Comparison of ENCODE assay signal across 31 cellular contexts in the genomic region with DNA sequence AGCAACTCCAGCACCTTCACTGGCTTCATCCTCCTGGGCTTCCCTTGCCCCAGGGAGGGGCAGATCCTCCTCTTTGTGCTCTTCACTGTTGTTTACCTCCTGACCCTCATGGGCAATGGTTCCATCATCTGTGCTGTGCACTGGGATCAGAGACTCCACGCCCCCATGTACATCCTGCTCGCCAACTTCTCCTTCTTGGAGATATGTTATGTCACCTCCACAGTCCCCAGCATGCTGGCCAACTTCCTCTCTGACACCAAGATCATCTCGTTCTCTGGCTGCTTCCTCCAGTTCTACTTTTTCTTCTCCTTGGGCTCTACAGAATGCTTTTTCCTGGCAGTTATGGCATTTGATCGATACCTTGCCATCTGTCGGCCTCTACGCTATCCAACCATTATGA. TPM values are rescaled to one million over a fixed set of nuclear protein-coding genes. Genes with fewer than 3 reads are reported as not detected.
"Had no signal": no experiment of that assay in that cellular context is flagged by ENCODE, and none has a peak within 500 bp of the region (broad histone marks: within the 10 kb centered on the region; RNA-seq: fewer than 3 reads in every experiment).

No MANE protein-coding gene starts in this region.

- H3K4me1 Mint-ChIP-seq: immature natural killer cell, natural killer cell, WTC11 had no signal

- H3K4me3 Mint-ChIP-seq: activated naive CD8-positive, alpha-beta T cell; activated T-cell treated with anti-CD3 and anti-CD28 coated beads, Interleukin-2, amount 50 U/mL, for 4 hours; dendritic cell treated with granulocyte-macrophage colony-stimulating factor and Interleukin-4, amounts not matched to agents 40 ng/mL and 50 ng/mL, for 4 days; immature natural killer cell; natural killer cell; WTC11 had no signal

- H3K36me3 Mint-ChIP-seq: activated naive CD8-positive, alpha-beta T cell; immature natural killer cell; natural killer cell had no signal

- H3K27ac ChIP-seq: adrenal gland, ascending aorta, brain microvascular endothelial cell, hepatocyte, left ventricle myocardium inferior, testis had no signal

- H2AFZ ChIP-seq: hepatocyte had no signal

- H3K4me3 ChIP-seq: adrenal gland, ascending aorta, hepatocyte, left ventricle myocardium inferior, testis had no signal

- H3K4me2 ChIP-seq: hepatocyte had no signal

- H3K36me3 ChIP-seq: adrenal gland, ascending aorta, brain microvascular endothelial cell, left ventricle myocardium inferior had no signal

- H3K4me1 ChIP-seq: adrenal gland, ascending aorta, left ventricle myocardium inferior, testis had no signal

- H3K27me3 Mint-ChIP-seq: progenitor cell of endocrine pancreas had no signal

- H3K27ac Mint-ChIP-seq: activated naive CD8-positive, alpha-beta T cell; activated T-helper 2 cell treated with anti-CD3 and anti-CD28 coated beads, Interferon-gamma antibody, Interleukin-2, Interleukin-4, amounts not matched to agents 10 μg/mL and 5 μg/mL and 100 μg/mL, durations not matched to agents 14 hours and 24 hours and 36 hours; dendritic cell treated with granulocyte-macrophage colony-stimulating factor and Interleukin-4, amounts not matched to agents 40 ng/mL and 50 ng/mL, for 4 days; immature natural killer cell; natural killer cell; progenitor cell of endocrine pancreas; WTC11 had no signal

- DNase-seq: activated CD4-positive, alpha-beta T cell treated with anti-CD3 and anti-CD28 coated beads, Interleukin-2, amount 50 U/mL, for 4 hours; activated CD8-positive, alpha-beta memory T cell treated with anti-CD3 and anti-CD28 coated beads for 24 hours; activated CD8-positive, alpha-beta memory T cell treated with anti-CD3 and anti-CD28 coated beads, Interleukin-2, amount 50 U/mL, for 48 hours; activated naive CD4-positive, alpha-beta T cell; activated T-cell treated with anti-CD3 and anti-CD28 coated beads, Interleukin-2, amount 50 U/mL, for 4 hours; brain microvascular endothelial cell; caudate nucleus; effector CD4-positive, alpha-beta T cell; erythroblast; foreskin melanocyte; glutamatergic neuron; immature natural killer cell; left ventricle myocardium inferior; mammary epithelial cell; midbrain; natural killer cell; retina; stimulated activated CD4-positive, alpha-beta T cell treated with anti-CD3 and anti-CD28 coated beads, Interleukin-2, amount 100 ng/mL, for 48 hours; stimulated activated naive CD4-positive, alpha-beta T cell; testis; trophoblast cell had no signal

- H3K79me2 ChIP-seq: hepatocyte had no signal

- H3K27me3 ChIP-seq: adrenal gland, ascending aorta, brain microvascular endothelial cell, hepatocyte, testis had no signal

- H3K9me3 Mint-ChIP-seq: activated T-cell treated with anti-CD3 and anti-CD28 coated beads, Interleukin-2, amount 50 U/mL, for 4 hours; activated T-helper 2 cell treated with anti-CD3 and anti-CD28 coated beads, Interferon-gamma antibody, Interleukin-2, Interleukin-4, amounts not matched to agents 10 μg/mL and 5 μg/mL and 100 μg/mL, durations not matched to agents 14 hours and 24 hours and 36 hours; dendritic cell treated with granulocyte-macrophage colony-stimulating factor and Interleukin-4, amounts not matched to agents 40 ng/mL and 50 ng/mL, for 4 days; natural killer cell had no signal

- H3K9me3 ChIP-seq: adrenal gland, ascending aorta, left ventricle myocardium inferior, testis had no signal

- ATAC-seq: activated T-cell treated with anti-CD3 and anti-CD28 coated beads, Interleukin-2, amount 50 U/mL, for 4 hours; natural killer cell; WTC11 had no signal

RNA-seq across cellular contexts. Expression of gene OR11G2, which starts 6.8 kb away (rescaled TPM):
- total RNA-seq: activated T-cell treated with anti-CD3 and anti-CD28 coated beads, Interleukin-2, amount 50 U/mL, for 4 hours; activated T-helper 2 cell treated with anti-CD3 and anti-CD28 coated beads, Interferon-gamma antibody, Interleukin-2, Interleukin-4, amounts not matched to agents 10 μg/mL and 5 μg/mL and 100 μg/mL, durations not matched to agents 14 hours and 24 hours and 36 hours; adrenal gland; ascending aorta; hepatocyte; kidney epithelial cell; left ventricle myocardium inferior; mammary epithelial cell; natural killer cell; osteoblast; progenitor cell of endocrine pancreas; testis; WTC11 had no signal

RNA-seq across cellular contexts. Expression of gene OR11H6, which starts 26.1 kb away (rescaled TPM):
- total RNA-seq: activated T-cell treated with anti-CD3 and anti-CD28 coated beads, Interleukin-2, amount 50 U/mL, for 4 hours; activated T-helper 2 cell treated with anti-CD3 and anti-CD28 coated beads, Interferon-gamma antibody, Interleukin-2, Interleukin-4, amounts not matched to agents 10 μg/mL and 5 μg/mL and 100 μg/mL, durations not matched to agents 14 hours and 24 hours and 36 hours; adrenal gland; ascending aorta; hepatocyte; kidney epithelial cell; left ventricle myocardium inferior; mammary epithelial cell; natural killer cell; osteoblast; progenitor cell of endocrine pancreas; testis; WTC11 had no signal

RNA-seq across cellular contexts. Expression of gene OR11H7, which starts 31.3 kb away (rescaled TPM):
- total RNA-seq: activated T-cell treated with anti-CD3 and anti-CD28 coated beads, Interleukin-2, amount 50 U/mL, for 4 hours; activated T-helper 2 cell treated with anti-CD3 and anti-CD28 coated beads, Interferon-gamma antibody, Interleukin-2, Interleukin-4, amounts not matched to agents 10 μg/mL and 5 μg/mL and 100 μg/mL, durations not matched to agents 14 hours and 24 hours and 36 hours; adrenal gland; ascending aorta; hepatocyte; kidney epithelial cell; left ventricle myocardium inferior; mammary epithelial cell; natural killer cell; osteoblast; progenitor cell of endocrine pancreas; testis; WTC11 had no signal

RNA-seq across cellular contexts. Expression of gene OR11H4, which starts 41.6 kb away (rescaled TPM):
- total RNA-seq: activated T-cell treated with anti-CD3 and anti-CD28 coated beads, Interleukin-2, amount 50 U/mL, for 4 hours; activated T-helper 2 cell treated with anti-CD3 and anti-CD28 coated beads, Interferon-gamma antibody, Interleukin-2, Interleukin-4, amounts not matched to agents 10 μg/mL and 5 μg/mL and 100 μg/mL, durations not matched to agents 14 hours and 24 hours and 36 hours; adrenal gland; ascending aorta; hepatocyte; kidney epithelial cell; left ventricle myocardium inferior; mammary epithelial cell; natural killer cell; osteoblast; progenitor cell of endocrine pancreas; WTC11 had no signal

RNA-seq across cellular contexts. Expression of gene OR4N5, which starts 58.8 kb away (rescaled TPM):
- total RNA-seq: activated T-cell treated with anti-CD3 and anti-CD28 coated beads, Interleukin-2, amount 50 U/mL, for 4 hours; activated T-helper 2 cell treated with anti-CD3 and anti-CD28 coated beads, Interferon-gamma antibody, Interleukin-2, Interleukin-4, amounts not matched to agents 10 μg/mL and 5 μg/mL and 100 μg/mL, durations not matched to agents 14 hours and 24 hours and 36 hours; adrenal gland; ascending aorta; hepatocyte; kidney epithelial cell; left ventricle myocardium inferior; mammary epithelial cell; natural killer cell; osteoblast; progenitor cell of endocrine pancreas; testis; WTC11 had no signal
